Comparison of ENCODE assay signal across 19 cellular contexts in genomic region chr3:30691944-30692343, GRCh38.
DNase-seq lines count a peak whose midpoint lies in the region; ATAC-seq and TF ChIP-seq lines count a peak whose summit lies in the region.
"Had no signal": no experiment of that assay in that cellular context is flagged by ENCODE, and none has a peak within 500 bp of the region (broad histone marks: within the 10 kb centered on the region; RNA-seq: fewer than 3 reads in every experiment).

No MANE protein-coding gene starts in this region.

- no TSS peak for BruUV-seq in MCF 10A (replicated peaks; lab: Mats Ljungman, UMichigan)

- peaks cover 34% of the 10 kb centered on the region for H3K4me1 Mint-ChIP-seq in MCF 10A (ENCODE audit: insufficient read depth, unreplicated experiment)

- H3K27ac Mint-ChIP-seq in MCF 10A (ENCODE audit: low read depth, unreplicated experiment) = peak overlapping the region; percentile 68
- H3K27ac Mint-ChIP-seq in activated naive CD4-positive, alpha-beta T cell treated with anti-CD3 and anti-CD28 coated beads, Interleukin-2, amount 50 U/mL, for 72 hours = peak overlapping the region; percentile 60 to 89

- H3K27me3 Mint-ChIP-seq in MCF 10A (ENCODE audit: insufficient read depth, unreplicated experiment) = no peaks in the 10 kb centered on the region
- H3K27me3 Mint-ChIP-seq: type B pancreatic cell had no signal

- ATAC-seq in activated naive CD4-positive, alpha-beta T cell treated with anti-CD3 and anti-CD28 coated beads, Interleukin-2, amount 50 U/mL, for 72 hours = no peak
- ATAC-seq in HG03521 (IDR thresholded peaks at IDR 0.05; ENCODE audit: unreplicated experiment) = no peak
- no peak for ATAC-seq in GM19467 (IDR thresholded peaks at IDR 0.05; ENCODE audit: unreplicated experiment)
- ATAC-seq: K562 had no signal

- no peak overlapping the region for H3K4me3 ChIP-seq in breast epithelium
- H3K4me3 ChIP-seq in muscle layer of colon (ENCODE audit: low read depth in 1 of 2, low read length in 2 of 2) = no peak overlapping the region
- no peak overlapping the region for H3K4me3 ChIP-seq in uterus
- H3K4me3 ChIP-seq: K562, ovary had no signal

- H3K9ac ChIP-seq in muscle layer of colon (ENCODE audit: low read length) = no peak overlapping the region

- intact Hi-C loops in MCF 10A (cut with micrococcal nuclease) (loop anchor here (2.0 to 5.0 kb wide), 4 partner anchors 55 to 405 kb away; partner anchors contain the start of gene TGFBR2), breast epithelium (cut with DNase I; ENCODE audit: low total_unique reads) (no loop called here), uterus (cut with DNase I; ENCODE audit: low total_unique reads) (loop anchor here (10.0 kb wide), 1 partner anchor 577 kb away; no protein-coding TSS in a partner anchor)

- CTCF ChIA-PET in MCF 10A (lab: Yijun Ruan, JAX) = interaction anchor here (0.6 to 4.6 kb wide), 17 partner anchors 9 to 679 kb away, joined by 3 to 48 read pairs (median 5); no protein-coding TSS in a partner anchor

- H3K4me1 ChIP-seq in breast epithelium (peaks cover 0 to 8% of the 10 kb centered on the region in 2 donors), muscle layer of colon (ENCODE audit: insufficient read depth, low read length) (peaks cover 93% of the 10 kb centered on the region), uterus (peaks cover 17 to 19% of the 10 kb centered on the region in 2 donors)

- no peak for TF ChIP-seq POLR2A in breast epithelium (IDR thresholded peaks at IDR 0.05)
- no peak for TF ChIP-seq POLR2A in uterus (IDR thresholded peaks at IDR 0.05)

- DNase-seq in MCF 10A (ENCODE audit: unreplicated experiment) (no peak), breast epithelium (ENCODE audit: low spot score in 2 of 2) (no peak), uterus (no peak)
- DNase-seq in activated naive CD4-positive, alpha-beta T cell treated with anti-CD3 and anti-CD28 coated beads, Interleukin-2, amount 50 U/mL, for 72 hours (ENCODE audit: low spot score in 2 of 2) = no peak
- no peak for DNase-seq in stimulated activated CD4-positive, alpha-beta T cell treated with anti-CD3 and anti-CD28 coated beads, Interleukin-1b, Interleukin-23, amount 100 ng/mL, for 48 hours
- DNase-seq: activated gamma-delta T cell treated with Interleukin-2 at 50 U/mL for 16 hours; GDM1; hippocampal formation; NCI-H1048; NCI-H748 treated with DMSO at 0.1 percent for 48 hours; ovary; stimulated activated CD4-positive, alpha-beta T cell treated with anti-CD3 and anti-CD28 coated beads, Interleukin-4, amount 100 ng/mL, for 24 hours; stimulated activated CD8-positive, alpha-beta memory T cell treated with anti-CD3 and anti-CD28 coated beads, Interleukin-4, amount 100 ng/mL, for 48 hours; WERI-Rb-1 had no signal

- H3K9me3 ChIP-seq in breast epithelium (no peaks in the 10 kb centered on the region), muscle layer of colon (ENCODE audit: low read length) (no peaks in the 10 kb centered on the region), uterus (no peaks in the 10 kb centered on the region)
- H3K9me3 ChIP-seq: ovary had no signal

- POLR2A ChIA-PET in MCF 10A (lab: Yijun Ruan, JAX) = interaction anchor here (0.7 to 2.7 kb wide), 4 partner anchors 60 to 405 kb away, joined by 3 to 16 read pairs (median 4); partner anchors contain the start of gene TGFBR2

- H3K9me3 Mint-ChIP-seq in MCF 10A (ENCODE audit: unreplicated experiment) = no peaks in the 10 kb centered on the region
- H3K9me3 Mint-ChIP-seq in activated naive CD4-positive, alpha-beta T cell treated with anti-CD3 and anti-CD28 coated beads, Interleukin-2, amount 50 U/mL, for 72 hours = no peaks in the 10 kb centered on the region
- H3K9me3 Mint-ChIP-seq: type B pancreatic cell had no signal

- TF ChIP-seq CTCF in MCF 10A (IDR thresholded peaks at IDR 0.05; ENCODE audit: unreplicated experiment) (no peak), breast epithelium (IDR thresholded peaks at IDR 0.05) (no peak), uterus (IDR thresholded peaks at IDR 0.05) (no peak)

- H3K27me3 ChIP-seq in breast epithelium (no peaks in the 10 kb centered on the region), muscle layer of colon (ENCODE audit: control insufficient read depth in 1 of 2, insufficient read depth in 2 of 2, low read length in 2 of 2) (no peaks in the 10 kb centered on the region), uterus (no peaks in the 10 kb centered on the region)
- H3K27me3 ChIP-seq: ovary had no signal

- H3K36me3 Mint-ChIP-seq in MCF 10A (ENCODE audit: insufficient read depth, unreplicated experiment) = peaks cover 98% of the 10 kb centered on the region
- H3K36me3 Mint-ChIP-seq in activated naive CD4-positive, alpha-beta T cell treated with anti-CD3 and anti-CD28 coated beads, Interleukin-2, amount 50 U/mL, for 72 hours = peaks cover 54 to 84% of the 10 kb centered on the region in 2 donors

- no peak overlapping the region for H3K4me3 Mint-ChIP-seq in MCF 10A (ENCODE audit: unreplicated experiment)
- H3K4me3 Mint-ChIP-seq: type B pancreatic cell had no signal

- H3K36me3 ChIP-seq in breast epithelium (no peaks in the 10 kb centered on the region), muscle layer of colon (ENCODE audit: insufficient read depth, low read length) (peaks cover 47% of the 10 kb centered on the region), uterus (no peaks in the 10 kb centered on the region)
- H3K36me3 ChIP-seq: ovary, WERI-Rb-1 had no signal

- H3K27ac ChIP-seq in breast epithelium = no peak overlapping the region
- peak overlapping the region; percentile 19 for H3K27ac ChIP-seq in muscle layer of colon (ENCODE audit: low read depth, low read length)
- H3K27ac ChIP-seq in uterus = peak overlapping the region; percentile 47 to 68
- H3K27ac ChIP-seq: ovary, WERI-Rb-1 had no signal

Comparison
In these comparisons a context has a peak if more than half of its experiments do, and no peak if none do; other contexts are left out.
1. H3K27ac ChIP-seq: peak in muscle layer of colon (single experiment) and uterus (2 of 2); none in breast epithelium (0 of 2).